ENCODE assay signal across 8 cellular contexts in the genomic region with DNA sequence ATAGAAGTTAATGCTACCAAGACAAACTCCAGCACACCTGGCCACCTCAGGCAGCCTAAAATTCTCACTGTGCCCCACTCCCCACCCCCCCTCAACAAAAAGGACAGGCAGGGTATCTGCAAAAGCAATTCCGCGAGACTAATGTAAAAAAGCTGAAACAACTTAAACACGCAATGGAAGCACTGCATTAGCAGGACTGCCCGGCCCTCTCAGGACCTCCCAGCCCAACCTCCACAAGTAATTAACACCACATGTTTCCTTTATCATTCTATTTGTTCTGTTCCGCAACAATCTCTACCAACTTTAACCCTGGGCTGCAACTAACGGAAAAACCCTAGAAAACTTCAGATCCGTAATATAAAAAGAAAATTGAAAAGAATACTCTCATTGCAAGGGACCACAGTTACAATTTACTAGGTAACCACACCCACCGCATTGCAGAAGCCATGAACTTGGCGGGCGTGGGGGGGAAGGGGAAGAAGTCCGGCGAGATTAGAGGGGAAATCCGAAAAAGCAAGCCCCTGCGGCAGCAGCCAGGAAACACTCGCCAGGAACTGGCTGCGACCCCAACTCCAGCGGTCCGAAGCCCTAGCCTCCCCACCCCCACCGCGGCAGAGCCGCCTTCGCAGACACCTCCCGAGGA. TPM values are rescaled to one million over a fixed set of nuclear protein-coding genes. Genes with fewer than 3 reads are reported as not detected.
DNase-seq lines count a peak whose midpoint lies in the region; ATAC-seq and TF ChIP-seq lines count a peak whose summit lies in the region.

No MANE protein-coding gene starts in this region.

- ATAC-seq in HG03469 (IDR thresholded peaks at IDR 0.05; ENCODE audit: unreplicated experiment), result no peak

- DNase-seq in AG20443 (ENCODE audit: low spot score), result peak; percentile 53
- DNase-seq in NB4 (ENCODE audit: low read depth), result peak; percentile 1
- DNase-seq in BE2C, result no peak
- no peak for DNase-seq in activated CD4-positive, CD25-positive, alpha-beta regulatory T cell treated with anti-CD3 and anti-CD28 coated beads, Interleukin-2, amount 50 U/mL, for 72 hours
- DNase-seq in activated effector memory CD4-positive, alpha-beta T cell treated with Interleukin-2 at 50 U/mL for 16 hours, result no peak

- WGBS in ectodermal cell, 2 experiments, result 1 to 3% methylated on average over 23 of the region's 23 CpGs

- no peak for TF ChIP-seq CTCF in NB4 (IDR thresholded peaks at IDR 0.05; ENCODE audit: low read depth, low read length)
- no peak for TF ChIP-seq CTCF in BE2C (IDR thresholded peaks at IDR 0.05; ENCODE audit: low read depth, low read length)

- H3K36me3 ChIP-seq in ectodermal cell (ENCODE audit: control insufficient read depth, insufficient read depth, low read length), result no peaks in the 10 kb centered on the region
- no peaks in the 10 kb centered on the region for H3K36me3 ChIP-seq in mucosa of rectum (ENCODE audit: control insufficient read depth in 2 of 2, insufficient read depth in 2 of 2, low read length in 2 of 2)
- H3K36me3 ChIP-seq in BE2C, result no peaks in the 10 kb centered on the region

- TF ChIP-seq POLR2A in NB4 (IDR thresholded peaks at IDR 0.05; ENCODE audit: extremely low read depth, insufficient read length), result no peak

- H3K27me3 ChIP-seq in ectodermal cell (ENCODE audit: control insufficient read depth, insufficient read depth, low read length, poor library complexity, severe bottlenecking) (peaks cover 42% of the 10 kb centered on the region), mucosa of rectum (ENCODE audit: control insufficient read depth in 2 of 2, insufficient read depth in 2 of 2, low read length in 2 of 2) (peaks cover 0 to 4% of the 10 kb centered on the region in 2 donors), BE2C (no peaks in the 10 kb centered on the region)

- no peaks in the 10 kb centered on the region for H3K9me3 ChIP-seq in ectodermal cell (ENCODE audit: control insufficient read depth, low read length)
- no peaks in the 10 kb centered on the region for H3K9me3 ChIP-seq in mucosa of rectum (ENCODE audit: control insufficient read depth in 2 of 2, low read length in 2 of 2)
- no peaks in the 10 kb centered on the region for H3K9me3 ChIP-seq in BE2C

- no peak overlapping the region for H3K4me3 ChIP-seq in NB4 (ENCODE audit: low read depth, low read length)
- peak overlapping the region; percentile 60 for H3K4me3 ChIP-seq in ectodermal cell (ENCODE audit: insufficient read depth, low read depth, low read length)
- peak overlapping the region; percentile 47 to 66 for H3K4me3 ChIP-seq in mucosa of rectum (ENCODE audit: low read length in 2 of 2)
- no peak overlapping the region for H3K4me3 ChIP-seq in BE2C (ENCODE audit: low read depth, low read length)

- H3K4me1 ChIP-seq in ectodermal cell (ENCODE audit: control insufficient read depth, insufficient read depth, low read length), result peaks cover 8% of the 10 kb centered on the region
- H3K4me1 ChIP-seq in mucosa of rectum (ENCODE audit: control insufficient read depth in 2 of 2, insufficient read depth in 2 of 2, low read length in 2 of 2), result peaks cover 0 to 2% of the 10 kb centered on the region in 2 donors
- no peaks in the 10 kb centered on the region for H3K4me1 ChIP-seq in BE2C

- H3K27ac ChIP-seq in ectodermal cell (ENCODE audit: insufficient read depth, low read depth, low read length, poor library complexity, severe bottlenecking), result no peak overlapping the region
- H3K27ac ChIP-seq in mucosa of rectum (ENCODE audit: low read depth in 2 of 2, low read length in 2 of 2), result peak overlapping the region in 1 of 2 donors; percentile 43

- H3K9ac ChIP-seq in mucosa of rectum (ENCODE audit: low read depth in 1 of 2, low read length in 2 of 2), result peak overlapping the region in 1 of 2 donors; percentile 36

RNA-seq across cellular contexts. Expression of gene EPB41L3, which starts 1.3 kb away (rescaled TPM):
- polyA plus RNA-seq in ectodermal cell (2013, experiment 1 of 4), result 9.4 TPM
- 9.3 TPM for polyA plus RNA-seq in ectodermal cell (2013, experiment 2 of 4)
- 13.9 TPM for polyA plus RNA-seq in ectodermal cell (2013, experiment 3 of 4)
- polyA plus RNA-seq in ectodermal cell (2013, experiment 4 of 4), result 12.0 TPM
- polyA plus RNA-seq in BE2C (2012; ENCODE audit: insufficient read depth, insufficient read length, low read depth), result 1.8 TPM

Comparison
In these comparisons a context has a peak if more than half of its experiments do, and no peak if none do; other contexts are left out.
1. DNase-seq: peak in AG20443 (single experiment) and NB4 (single experiment); none in BE2C (single experiment), activated CD4-positive, CD25-positive, alpha-beta regulatory T cell treated with anti-CD3 and anti-CD28 coated beads, Interleukin-2, amount 50 U/mL, for 72 hours (single experiment) and activated effector memory CD4-positive, alpha-beta T cell treated with Interleukin-2 at 50 U/mL for 16 hours (single experiment).
2. H3K4me3 ChIP-seq: peak in ectodermal cell (single experiment) and mucosa of rectum (2 of 2); none in NB4 (single experiment) and BE2C (single experiment).